1 cellular context compared by ENCODE assay signal in the genomic region with DNA sequence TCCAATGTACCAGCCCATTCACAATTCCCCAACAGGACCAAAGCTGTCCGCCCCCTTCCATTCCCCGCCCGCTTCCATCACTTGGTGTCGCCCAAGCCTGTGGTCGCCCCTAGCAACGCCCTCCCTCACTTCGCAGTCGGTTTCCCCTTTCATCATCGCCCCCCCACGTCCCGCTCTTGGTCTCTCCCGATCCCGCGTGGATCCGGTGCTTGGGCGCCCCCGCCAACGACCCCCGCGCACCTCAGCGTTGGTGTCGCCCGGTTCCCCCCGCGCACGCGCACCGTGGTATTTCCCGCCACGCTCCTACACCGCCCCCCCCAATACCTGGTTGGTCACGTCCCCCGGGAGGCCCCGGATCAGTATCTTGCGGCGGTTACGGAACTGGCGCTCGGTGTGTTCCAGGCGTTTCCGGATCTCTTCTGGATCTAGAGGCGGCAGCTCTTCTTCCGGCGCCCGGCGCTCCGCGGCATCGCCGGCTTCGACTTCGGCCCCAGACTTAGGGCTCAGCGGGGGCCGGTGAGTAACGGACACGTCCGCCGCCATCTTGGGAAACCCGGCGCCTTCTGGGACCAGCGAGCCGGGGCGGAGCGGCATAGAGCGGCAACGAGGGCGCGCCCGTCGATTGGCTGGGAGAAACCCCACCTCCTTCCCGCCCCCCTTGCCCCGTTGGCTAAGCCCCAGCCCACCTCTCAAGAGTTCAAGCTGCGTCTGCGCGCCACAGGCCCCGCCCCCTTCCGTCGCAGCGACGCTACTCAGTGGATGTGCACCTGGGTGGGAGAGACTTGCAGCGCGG.
A peak's percentile ranks its signal among the peaks of the same experiment; 100 is the strongest.
TF ChIP-seq lines count a peak whose summit lies in the region.

Gene RAVER1, minus strand, starts transcription at position 565 of the 793 bp plus-strand sequence. Its CDS starts 22 bp downstream, at position 543.

TF ChIP-seq in K562, 482 proteins besides CTCF, POLR2A, EP300 and RAD21 (continued from another document and continues in another):
- no peak for TF ChIP-seq PYGO2 (tag; IDR thresholded peaks at IDR 0.05)
- TF ChIP-seq, protein P1, sequence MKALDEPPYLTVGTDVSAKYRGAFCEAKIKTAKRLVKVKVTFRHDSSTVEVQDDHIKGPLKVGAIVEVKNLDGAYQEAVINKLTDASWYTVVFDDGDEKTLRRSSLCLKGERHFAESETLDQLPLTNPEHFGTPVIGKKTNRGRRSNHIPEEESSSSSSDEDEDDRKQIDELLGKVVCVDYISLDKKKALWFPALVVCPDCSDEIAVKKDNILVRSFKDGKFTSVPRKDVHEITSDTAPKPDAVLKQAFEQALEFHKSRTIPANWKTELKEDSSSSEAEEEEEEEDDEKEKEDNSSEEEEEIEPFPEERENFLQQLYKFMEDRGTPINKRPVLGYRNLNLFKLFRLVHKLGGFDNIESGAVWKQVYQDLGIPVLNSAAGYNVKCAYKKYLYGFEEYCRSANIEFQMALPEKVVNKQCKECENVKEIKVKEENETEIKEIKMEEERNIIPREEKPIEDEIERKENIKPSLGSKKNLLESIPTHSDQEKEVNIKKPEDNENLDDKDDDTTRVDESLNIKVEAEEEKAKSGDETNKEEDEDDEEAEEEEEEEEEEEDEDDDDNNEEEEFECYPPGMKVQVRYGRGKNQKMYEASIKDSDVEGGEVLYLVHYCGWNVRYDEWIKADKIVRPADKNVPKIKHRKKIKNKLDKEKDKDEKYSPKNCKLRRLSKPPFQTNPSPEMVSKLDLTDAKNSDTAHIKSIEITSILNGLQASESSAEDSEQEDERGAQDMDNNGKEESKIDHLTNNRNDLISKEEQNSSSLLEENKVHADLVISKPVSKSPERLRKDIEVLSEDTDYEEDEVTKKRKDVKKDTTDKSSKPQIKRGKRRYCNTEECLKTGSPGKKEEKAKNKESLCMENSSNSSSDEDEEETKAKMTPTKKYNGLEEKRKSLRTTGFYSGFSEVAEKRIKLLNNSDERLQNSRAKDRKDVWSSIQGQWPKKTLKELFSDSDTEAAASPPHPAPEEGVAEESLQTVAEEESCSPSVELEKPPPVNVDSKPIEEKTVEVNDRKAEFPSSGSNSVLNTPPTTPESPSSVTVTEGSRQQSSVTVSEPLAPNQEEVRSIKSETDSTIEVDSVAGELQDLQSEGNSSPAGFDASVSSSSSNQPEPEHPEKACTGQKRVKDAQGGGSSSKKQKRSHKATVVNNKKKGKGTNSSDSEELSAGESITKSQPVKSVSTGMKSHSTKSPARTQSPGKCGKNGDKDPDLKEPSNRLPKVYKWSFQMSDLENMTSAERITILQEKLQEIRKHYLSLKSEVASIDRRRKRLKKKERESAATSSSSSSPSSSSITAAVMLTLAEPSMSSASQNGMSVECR (CRISPR knock-in tag; IDR thresholded peaks at IDR 0.05) = peak; percentile 67
- no peak for TF ChIP-seq RFX7 (CRISPR knock-in tag; IDR thresholded peaks at IDR 0.05)
- peak; percentile 16; the same call in 1 of the 2 replicates for TF ChIP-seq LEF1 (IDR thresholded peaks at IDR 0.05)
- no peak for TF ChIP-seq THRB (CRISPR knock-in tag; conservative IDR thresholded peaks at IDR 0.05)
- peak; percentile 81; the same call in 1 of the 2 replicates for TF ChIP-seq ZFP91 (CRISPR knock-in tag; IDR thresholded peaks at IDR 0.05)
- TF ChIP-seq TRIM28 (IDR thresholded peaks at IDR 0.05) = 0 out of 2 replicates have a peak, but pooled peaks have one; percentile 29
- TF ChIP-seq U2AF2 (optimal IDR thresholded peaks at IDR 0.05; ENCODE audit: low read depth, low read length) = no peak
- no peak for TF ChIP-seq ZNF197 (CRISPR knock-in tag; IDR thresholded peaks at IDR 0.05; ENCODE audit: low read depth)
- no peak for TF ChIP-seq ZNF589 (CRISPR knock-in tag; IDR thresholded peaks at IDR 0.05; ENCODE audit: low read depth)
- TF ChIP-seq CUX1 (CRISPR knock-in tag; IDR thresholded peaks at IDR 0.05) = no peak
- TF ChIP-seq, protein P2, sequence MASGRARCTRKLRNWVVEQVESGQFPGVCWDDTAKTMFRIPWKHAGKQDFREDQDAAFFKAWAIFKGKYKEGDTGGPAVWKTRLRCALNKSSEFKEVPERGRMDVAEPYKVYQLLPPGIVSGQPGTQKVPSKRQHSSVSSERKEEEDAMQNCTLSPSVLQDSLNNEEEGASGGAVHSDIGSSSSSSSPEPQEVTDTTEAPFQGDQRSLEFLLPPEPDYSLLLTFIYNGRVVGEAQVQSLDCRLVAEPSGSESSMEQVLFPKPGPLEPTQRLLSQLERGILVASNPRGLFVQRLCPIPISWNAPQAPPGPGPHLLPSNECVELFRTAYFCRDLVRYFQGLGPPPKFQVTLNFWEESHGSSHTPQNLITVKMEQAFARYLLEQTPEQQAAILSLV (tag; IDR thresholded peaks at IDR 0.05) = 0 out of 2 replicates have a peak, but pooled peaks have one; percentile 24
- no peak; a peak in 2 of 4 replicates for TF ChIP-seq TBL1XR1 (IDR thresholded peaks at IDR 0.05; ENCODE audit: low read length in 2 of 2)
- no peak for TF ChIP-seq CBX2 (IDR thresholded peaks at IDR 0.05; ENCODE audit: insufficient read depth, low read length, poor library complexity, severe bottlenecking)
- no peak for TF ChIP-seq ZNF778 (CRISPR knock-in tag; IDR thresholded peaks at IDR 0.05)
- TF ChIP-seq ZNF75A (CRISPR knock-in tag; IDR thresholded peaks at IDR 0.05) = no peak
- 0 out of 2 replicates have a peak, but pooled peaks have one; percentile 6 for TF ChIP-seq NR1H2 (CRISPR knock-in tag; IDR thresholded peaks at IDR 0.05)
- TF ChIP-seq, protein P3, sequence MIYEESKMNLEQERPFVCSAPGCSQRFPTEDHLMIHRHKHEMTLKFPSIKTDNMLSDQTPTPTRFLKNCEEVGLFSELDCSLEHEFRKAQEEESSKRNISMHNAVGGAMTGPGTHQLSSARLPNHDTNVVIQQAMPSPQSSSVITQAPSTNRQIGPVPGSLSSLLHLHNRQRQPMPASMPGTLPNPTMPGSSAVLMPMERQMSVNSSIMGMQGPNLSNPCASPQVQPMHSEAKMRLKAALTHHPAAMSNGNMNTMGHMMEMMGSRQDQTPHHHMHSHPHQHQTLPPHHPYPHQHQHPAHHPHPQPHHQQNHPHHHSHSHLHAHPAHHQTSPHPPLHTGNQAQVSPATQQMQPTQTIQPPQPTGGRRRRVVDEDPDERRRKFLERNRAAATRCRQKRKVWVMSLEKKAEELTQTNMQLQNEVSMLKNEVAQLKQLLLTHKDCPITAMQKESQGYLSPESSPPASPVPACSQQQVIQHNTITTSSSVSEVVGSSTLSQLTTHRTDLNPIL (CRISPR knock-in tag; IDR thresholded peaks at IDR 0.05) = no peak
- 0 out of 2 replicates have a peak, but pooled peaks have one; percentile 7 for TF ChIP-seq ZNF316 (IDR thresholded peaks at IDR 0.05)
- TF ChIP-seq HDAC2 (IDR thresholded peaks at IDR 0.05) = peak; percentile 77; the same call in 1 of the 2 replicates
- 0 out of 2 replicates have a peak, but pooled peaks have one; percentile 18 for TF ChIP-seq DIDO1 (tag; IDR thresholded peaks at IDR 0.05; ENCODE audit: low read depth)
- no peak for TF ChIP-seq HNRNPL (IDR thresholded peaks at IDR 0.05; ENCODE audit: low read depth, low read length)
- no peak for TF ChIP-seq RCOR1 (IDR thresholded peaks at IDR 0.05; ENCODE audit: borderline replicate concordance in 1 of 2, low read depth in 2 of 2, low read length in 2 of 2)
- TF ChIP-seq, protein P4, sequence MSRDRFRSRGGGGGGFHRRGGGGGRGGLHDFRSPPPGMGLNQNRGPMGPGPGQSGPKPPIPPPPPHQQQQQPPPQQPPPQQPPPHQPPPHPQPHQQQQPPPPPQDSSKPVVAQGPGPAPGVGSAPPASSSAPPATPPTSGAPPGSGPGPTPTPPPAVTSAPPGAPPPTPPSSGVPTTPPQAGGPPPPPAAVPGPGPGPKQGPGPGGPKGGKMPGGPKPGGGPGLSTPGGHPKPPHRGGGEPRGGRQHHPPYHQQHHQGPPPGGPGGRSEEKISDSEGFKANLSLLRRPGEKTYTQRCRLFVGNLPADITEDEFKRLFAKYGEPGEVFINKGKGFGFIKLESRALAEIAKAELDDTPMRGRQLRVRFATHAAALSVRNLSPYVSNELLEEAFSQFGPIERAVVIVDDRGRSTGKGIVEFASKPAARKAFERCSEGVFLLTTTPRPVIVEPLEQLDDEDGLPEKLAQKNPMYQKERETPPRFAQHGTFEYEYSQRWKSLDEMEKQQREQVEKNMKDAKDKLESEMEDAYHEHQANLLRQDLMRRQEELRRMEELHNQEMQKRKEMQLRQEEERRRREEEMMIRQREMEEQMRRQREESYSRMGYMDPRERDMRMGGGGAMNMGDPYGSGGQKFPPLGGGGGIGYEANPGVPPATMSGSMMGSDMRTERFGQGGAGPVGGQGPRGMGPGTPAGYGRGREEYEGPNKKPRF (IDR thresholded peaks at IDR 0.05; ENCODE audit: low read depth, low read length) = no peak
- TF ChIP-seq SAFB2 (IDR thresholded peaks at IDR 0.05; ENCODE audit: borderline replicate concordance, low read depth, low read length, severe bottlenecking) = no peak
- no peak for TF ChIP-seq HNRNPUL1 (IDR thresholded peaks at IDR 0.05; ENCODE audit: low read length)
- TF ChIP-seq TCF7 (IDR thresholded peaks at IDR 0.05; ENCODE audit: borderline replicate concordance) = peak; percentile 47; the same call in 1 of the 2 replicates
- TF ChIP-seq, protein P5, sequence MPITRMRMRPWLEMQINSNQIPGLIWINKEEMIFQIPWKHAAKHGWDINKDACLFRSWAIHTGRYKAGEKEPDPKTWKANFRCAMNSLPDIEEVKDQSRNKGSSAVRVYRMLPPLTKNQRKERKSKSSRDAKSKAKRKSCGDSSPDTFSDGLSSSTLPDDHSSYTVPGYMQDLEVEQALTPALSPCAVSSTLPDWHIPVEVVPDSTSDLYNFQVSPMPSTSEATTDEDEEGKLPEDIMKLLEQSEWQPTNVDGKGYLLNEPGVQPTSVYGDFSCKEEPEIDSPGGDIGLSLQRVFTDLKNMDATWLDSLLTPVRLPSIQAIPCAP (CRISPR knock-in tag; IDR thresholded peaks at IDR 0.05; ENCODE audit: borderline replicate concordance) = no peak
- no peak for TF ChIP-seq ID3 (CRISPR knock-in tag; IDR thresholded peaks at IDR 0.05)
- TF ChIP-seq ID3 (tag; IDR thresholded peaks at IDR 0.05) = peak; percentile 73; the same call in 1 of the 2 replicates
- peak; percentile 72; the same call in 1 of the 2 replicates for TF ChIP-seq RB1 (IDR thresholded peaks at IDR 0.05; ENCODE audit: low read depth)
- no peak for TF ChIP-seq ZNF133 (CRISPR knock-in tag; IDR thresholded peaks at IDR 0.05)
- TF ChIP-seq TCF15 (CRISPR knock-in tag; IDR thresholded peaks at IDR 0.05) = no peak
- TF ChIP-seq CGGBP1 (CRISPR knock-in tag; IDR thresholded peaks at IDR 0.05) = no peak
- no peak for TF ChIP-seq NCOA4 (IDR thresholded peaks at IDR 0.05; ENCODE audit: partially characterized antibody)
- TF ChIP-seq IRF2 (CRISPR knock-in tag; IDR thresholded peaks at IDR 0.05) = no peak
